In the genomic region with DNA sequence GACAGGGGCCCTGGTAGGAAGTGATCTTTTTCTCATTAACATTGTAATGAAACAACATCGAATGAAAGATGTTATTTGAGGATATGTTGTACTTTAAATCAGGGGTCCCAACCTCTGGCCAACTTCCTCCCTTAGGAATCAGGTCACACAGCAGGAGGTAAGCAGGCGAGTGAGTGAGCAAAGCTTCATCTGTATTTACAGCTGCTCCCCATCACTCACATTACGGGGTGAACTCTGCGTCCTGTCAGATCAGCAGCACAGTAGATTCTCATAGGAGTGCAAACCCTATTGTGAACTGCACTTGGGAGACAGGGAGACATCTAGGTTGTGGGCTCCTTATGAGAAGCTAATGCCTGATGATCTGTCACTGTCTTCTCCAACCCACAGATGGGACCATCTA, we compare ENCODE assay signal across 19 cellular contexts. TPM values are rescaled to one million over a fixed set of nuclear protein-coding genes. Genes with fewer than 3 reads are reported as not detected.
DNase-seq lines count a peak whose midpoint lies in the region; TF ChIP-seq lines count a peak whose summit lies in the region.
"Had no signal": no experiment of that assay in that cellular context is flagged by ENCODE, and none has a peak within 500 bp of the region (broad histone marks: within the 10 kb centered on the region; RNA-seq: fewer than 3 reads in every experiment).

No MANE protein-coding gene starts in this region.

- H2BK15ac ChIP-seq in neuronal stem cell (ENCODE audit: low read length) = no peak overlapping the region

- in situ Hi-C loops in G401 (cut with HindIII; ENCODE audit: low sequenced_read_pairs) = no loop called here

- H2AK5ac ChIP-seq in neuronal stem cell (ENCODE audit: low read depth, low read length) = no peak overlapping the region

- no peak overlapping the region for H2BK12ac ChIP-seq in neuronal stem cell (ENCODE audit: low read length)

- no peaks in the 10 kb centered on the region for H3K4me1 ChIP-seq in neuronal stem cell (ENCODE audit: control insufficient read depth in 2 of 2, insufficient read depth in 1 of 2, low read depth in 1 of 2, low read length in 2 of 2)
- H3K4me1 ChIP-seq: A549; BLaER1 treated with 17β-estradiol and CSF1 and Interleukin-3, amounts not matched to agents 10 nM and 100 nM had no signal

- no peak overlapping the region for H3K4ac ChIP-seq in neuronal stem cell (ENCODE audit: low read length)

- H3K4me3 ChIP-seq in choroid plexus epithelial cell (ENCODE audit: low read depth, low read length) = no peak overlapping the region
- H3K4me3 ChIP-seq in neuronal stem cell (ENCODE audit: low read length in 2 of 2) = no peak overlapping the region
- H3K4me3 ChIP-seq: A549; BLaER1 treated with 17β-estradiol and CSF1 and Interleukin-3, amounts not matched to agents 10 nM and 100 nM; GM12878 had no signal

- H3K23ac ChIP-seq in neuronal stem cell (ENCODE audit: low read depth, low read length, poor library complexity) = no peak overlapping the region

- peak; percentile 89 for DNase-seq in LHCN-M2 (ENCODE audit: low read depth)
- DNase-seq in brain pericyte (ENCODE audit: low read depth, low spot score) = peak; percentile 18
- DNase-seq in choroid plexus epithelial cell (ENCODE audit: low read depth) = peak; percentile 26
- DNase-seq in myocyte (ENCODE audit: low read depth) = peak; percentile 40
- no peak for DNase-seq in neuronal stem cell (ENCODE audit: low spot score)
- DNase-seq in GM20000 (ENCODE audit: low spot score) = no peak
- DNase-seq in G401 (ENCODE audit: low spot score) = no peak
- DNase-seq: AML-193; Caco-2; Calu3; CD4-positive, alpha-beta T cell; CD8-positive, alpha-beta T cell; DMS79 treated with DMSO at 0.1 percent for 48 hours; GDM1 had no signal

- no peak overlapping the region for H2BK120ac ChIP-seq in neuronal stem cell (ENCODE audit: low read depth, low read length)

- no peak overlapping the region for H4K91ac ChIP-seq in neuronal stem cell (ENCODE audit: low read depth, low read length, poor library complexity)

- no peak overlapping the region for H3K4me2 ChIP-seq in neuronal stem cell (ENCODE audit: insufficient read depth, low read length, poor library complexity, severe bottlenecking)
- H3K4me2 ChIP-seq: A549; BLaER1 treated with 17β-estradiol and CSF1 and Interleukin-3, amounts not matched to agents 10 nM and 100 nM had no signal

- no peaks in the 10 kb centered on the region for H3K79me1 ChIP-seq in neuronal stem cell (ENCODE audit: low read depth, low read length)

- H2AFZ ChIP-seq in neuronal stem cell (ENCODE audit: low read length) = no peak overlapping the region

- H3K27me3 ChIP-seq in neuronal stem cell (ENCODE audit: control insufficient read depth in 3 of 3, insufficient read depth in 3 of 3, low read depth in 1 of 3, low read length in 3 of 3) = no peaks in the 10 kb centered on the region
- H3K27me3 ChIP-seq: BLaER1 treated with 17β-estradiol and CSF1 and Interleukin-3, amounts not matched to agents 10 nM and 100 nM had no signal

- no CpG with 5 or more reads among the region's 4 CpGs for WGBS in neuronal stem cell (ENCODE audit: extremely low coverage in 2 of 2, insufficient read length in 2 of 2, insufficient replicate concordance in 1 of 2), 2 donors

- H2BK5ac ChIP-seq in neuronal stem cell (ENCODE audit: low read length) = no peak overlapping the region

- TF ChIP-seq CTCF in choroid plexus epithelial cell (conservative IDR thresholded peaks at IDR 0.05; ENCODE audit: low read depth, low read length) (no peak), GM20000 (IDR thresholded peaks at IDR 0.05; ENCODE audit: extremely low read depth, missing control alignments) (no peak)

- H3K27ac ChIP-seq in neuronal stem cell (replicated peaks; ENCODE audit: low read length) = no peak overlapping the region
- H3K27ac ChIP-seq: 22Rv1; A549; BLaER1 treated with 17β-estradiol and CSF1 and Interleukin-3, amounts not matched to agents 10 nM and 100 nM; C4-2B had no signal

- H3K9me3 ChIP-seq in neuronal stem cell (replicated peaks in 1 of 2; ENCODE audit: control insufficient read depth in 2 of 2, insufficient read depth in 1 of 2, low read depth in 1 of 2, low read length in 2 of 2) = peaks cover 0 to 18% of the 10 kb centered on the region in 2 donors
- H3K9me3 ChIP-seq: A549, Caco-2 had no signal

- H3K9ac ChIP-seq in neuronal stem cell (ENCODE audit: low read depth, low read length, poor library complexity) = no peak overlapping the region
- H3K9ac ChIP-seq: BLaER1 treated with 17β-estradiol and CSF1 and Interleukin-3, amounts not matched to agents 10 nM and 100 nM had no signal

- H3K14ac ChIP-seq in neuronal stem cell (ENCODE audit: low read length) = no peak overlapping the region

- no peak overlapping the region for H3K18ac ChIP-seq in neuronal stem cell (ENCODE audit: low read length)

- H4K8ac ChIP-seq in neuronal stem cell (ENCODE audit: low read depth, low read length) = no peak overlapping the region

- no peaks in the 10 kb centered on the region for H3K36me3 ChIP-seq in neuronal stem cell (replicated peaks in 1 of 2; ENCODE audit: control insufficient read depth in 2 of 2, insufficient read depth in 2 of 2, low read length in 2 of 2)

RNA-seq across cellular contexts. Expression of a gene that starts 19.9 kb away (rescaled TPM):
- total RNA-seq in LHCN-M2 (2014; rRNA removed) (7.0 and 7.1 TPM in 2 replicates), myocyte (35.7 and 40.9 TPM in 2 replicates)
- 2.9 TPM for polyA plus RNA-seq in LHCN-M2 (2012)
- 9.3 TPM for polyA plus RNA-seq in myocyte (2012)
- polyA plus RNA-seq in neuronal stem cell (2013, experiment 1 of 2) = 3.8 TPM
- polyA plus RNA-seq in neuronal stem cell (2013, experiment 2 of 2) = 3.9 TPM
- 8.0 and 8.5 TPM in 2 replicates for total RNA-seq in G401 (2014; rRNA removed; shearing (Covaris generic))

Comparison
In these comparisons a context has a peak if more than half of its experiments do, and no peak if none do; other contexts are left out.
1. DNase-seq: peak in LHCN-M2 (single experiment), brain pericyte (single experiment), choroid plexus epithelial cell (single experiment) and myocyte (single experiment); none in neuronal stem cell (single experiment), GM20000 (single experiment) and G401 (single experiment).